Comparison of ENCODE assay signal across 28 cellular contexts in genomic region chr1:10615336-10615735, GRCh38.
DNase-seq lines count a peak whose midpoint lies in the region; ATAC-seq and TF ChIP-seq lines count a peak whose summit lies in the region.
"Had no signal": no experiment of that assay in that cellular context is flagged by ENCODE, and none has a peak within 500 bp of the region (broad histone marks: within the 10 kb centered on the region; RNA-seq: fewer than 3 reads in every experiment).

No MANE protein-coding gene starts in this region.

- intact Hi-C loops in dorsolateral prefrontal cortex (cut with DNase I), result no loop called here
- intact Hi-C loops in upper lobe of right lung (cut with DNase I), result no loop called here
- intact Hi-C loops in activated CD4-positive, alpha-beta T cell treated with anti-CD3 and anti-CD28 coated beads, Interleukin-2, amount 10 ng/mL, durations not matched to agents 24 days and 14 days (cut with micrococcal nuclease), result no loop called here

- peak overlapping the region; percentile 43 for H3K27ac Mint-ChIP-seq in T-helper 17 cell
- H3K27ac Mint-ChIP-seq in activated CD4-positive, alpha-beta T cell treated with anti-CD3 and anti-CD28 coated beads, Interleukin-2, amount 10 ng/mL, durations not matched to agents 24 days and 14 days, result no peak overlapping the region
- H3K27ac Mint-ChIP-seq: activated naive CD8-positive, alpha-beta T cell treated with anti-CD3 and anti-CD28 coated beads for 36 hours; stimulated activated effector memory CD8-positive, alpha-beta T cell treated with anti-CD3 and anti-CD28 coated beads, Interleukin-12 subunit alpha, Interleukin-12 subunit beta, amount 100 ng/mL, for 72 hours had no signal

- peaks cover 7% of the 10 kb centered on the region for H3K4me1 Mint-ChIP-seq in T-helper 17 cell
- no peaks in the 10 kb centered on the region for H3K4me1 Mint-ChIP-seq in activated CD4-positive, alpha-beta T cell treated with anti-CD3 and anti-CD28 coated beads, Interleukin-2, amount 10 ng/mL, durations not matched to agents 24 days and 14 days
- H3K4me1 Mint-ChIP-seq: naive thymus-derived CD8-positive, alpha-beta T cell had no signal

- H3K27me3 ChIP-seq in dorsolateral prefrontal cortex, result no peaks in the 10 kb centered on the region
- H3K27me3 ChIP-seq in upper lobe of right lung, result no peaks in the 10 kb centered on the region
- H3K27me3 ChIP-seq: cardiac muscle cell, colonic mucosa, upper lobe of left lung had no signal

- no peaks in the 10 kb centered on the region for H3K9me3 ChIP-seq in T-helper 17 cell (ENCODE audit: control insufficient read depth, low read length, poor library complexity, severe bottlenecking)
- no peaks in the 10 kb centered on the region for H3K9me3 ChIP-seq in upper lobe of right lung
- H3K9me3 ChIP-seq: colonic mucosa, upper lobe of left lung had no signal

- no peak for DNase-seq in T-helper 17 cell
- DNase-seq in dorsolateral prefrontal cortex, result peak in 4 of 10 donors; percentile 35 to 62 (median 58)
- peak; percentile 62 for DNase-seq in middle frontal gyrus (ENCODE audit: extremely low spot score, low spot score)
- DNase-seq in upper lobe of right lung, result no peak
- DNase-seq in activated CD4-positive, alpha-beta T cell treated with anti-CD3 and anti-CD28 coated beads, Interleukin-2, amount 10 ng/mL, durations not matched to agents 24 days and 14 days, result no peak
- DNase-seq: activated CD4-positive, alpha-beta T cell treated with anti-CD3 and anti-CD28 coated beads for 4 hours; activated effector memory CD4-positive, alpha-beta T cell treated with Interleukin-2 at 50 U/mL for 16 hours; activated naive CD8-positive, alpha-beta T cell treated with anti-CD3 and anti-CD28 coated beads for 36 hours; activated T-cell treated with anti-CD3 and anti-CD28 coated beads, Interleukin-2, amount 50 U/mL, for 1 hour; C1 segment of cervical spinal cord; colonic mucosa; effector memory CD8-positive, alpha-beta T cell; Kasumi-1; MV-4-11; naive thymus-derived CD8-positive, alpha-beta T cell; NCI-H1436; NCI-H2081 treated with DMSO at 0.1 percent for 48 hours; NCI-H774; SIG-M5; SW 1271; T-helper 9 cell; upper lobe of left lung had no signal

- H3K36me3 ChIP-seq in upper lobe of right lung, result peaks cover 4% of the 10 kb centered on the region
- H3K36me3 ChIP-seq: cardiac muscle cell, colonic mucosa had no signal

- H3K4me3 Mint-ChIP-seq in T-helper 17 cell, result no peak overlapping the region
- no peak overlapping the region for H3K4me3 Mint-ChIP-seq in activated CD4-positive, alpha-beta T cell treated with anti-CD3 and anti-CD28 coated beads, Interleukin-2, amount 10 ng/mL, durations not matched to agents 24 days and 14 days
- H3K4me3 Mint-ChIP-seq: activated naive CD8-positive, alpha-beta T cell treated with anti-CD3 and anti-CD28 coated beads for 36 hours; effector memory CD8-positive, alpha-beta T cell; stimulated activated effector memory CD8-positive, alpha-beta T cell treated with anti-CD3 and anti-CD28 coated beads, Interleukin-12 subunit alpha, Interleukin-12 subunit beta, amount 100 ng/mL, for 72 hours had no signal

- H3K27ac ChIP-seq in dorsolateral prefrontal cortex, result peak overlapping the region in 11 of 59 donors; percentile 1 to 63 (median 14)
- H3K27ac ChIP-seq in upper lobe of right lung, result no peak overlapping the region
- H3K27ac ChIP-seq: cardiac muscle cell, colonic mucosa, upper lobe of left lung, VCaP had no signal

- ATAC-seq in T-helper 17 cell (no peak), upper lobe of right lung (peak; percentile 65), HG02840 (IDR thresholded peaks at IDR 0.05; ENCODE audit: low FRiP score, unreplicated experiment) (no peak), GM19023 (IDR thresholded peaks at IDR 0.05; ENCODE audit: unreplicated experiment) (no peak)
- ATAC-seq: effector memory CD8-positive, alpha-beta T cell; HepG2; naive thymus-derived CD8-positive, alpha-beta T cell; stimulated activated effector memory CD8-positive, alpha-beta T cell treated with anti-CD3 and anti-CD28 coated beads, Interleukin-12 subunit alpha, Interleukin-12 subunit beta, amount 100 ng/mL, for 72 hours had no signal

- TF ChIP-seq CTCF in dorsolateral prefrontal cortex (IDR thresholded peaks at IDR 0.05 in 54 of 56, conservative IDR thresholded peaks at IDR 0.05 in 2 of 56; ENCODE audit: low read depth in 1 of 56, partially characterized antibody in 56 of 56), result no peak
- no peak for TF ChIP-seq CTCF in upper lobe of right lung (IDR thresholded peaks at IDR 0.05)

- no peaks in the 10 kb centered on the region for H3K27me3 Mint-ChIP-seq in T-helper 17 cell
- no peaks in the 10 kb centered on the region for H3K27me3 Mint-ChIP-seq in activated CD4-positive, alpha-beta T cell treated with anti-CD3 and anti-CD28 coated beads, Interleukin-2, amount 10 ng/mL, durations not matched to agents 24 days and 14 days
- H3K27me3 Mint-ChIP-seq: activated naive CD8-positive, alpha-beta T cell treated with anti-CD3 and anti-CD28 coated beads for 36 hours; effector memory CD8-positive, alpha-beta T cell; naive thymus-derived CD8-positive, alpha-beta T cell had no signal

- H3K9me3 Mint-ChIP-seq in activated CD4-positive, alpha-beta T cell treated with anti-CD3 and anti-CD28 coated beads, Interleukin-2, amount 10 ng/mL, durations not matched to agents 24 days and 14 days, result no peaks in the 10 kb centered on the region
- H3K9me3 Mint-ChIP-seq: activated naive CD8-positive, alpha-beta T cell treated with anti-CD3 and anti-CD28 coated beads for 36 hours; effector memory CD8-positive, alpha-beta T cell; naive thymus-derived CD8-positive, alpha-beta T cell; stimulated activated effector memory CD8-positive, alpha-beta T cell treated with anti-CD3 and anti-CD28 coated beads, Interleukin-12 subunit alpha, Interleukin-12 subunit beta, amount 100 ng/mL, for 72 hours had no signal

- H3K36me3 Mint-ChIP-seq in T-helper 17 cell (ENCODE audit: low read depth), result no peaks in the 10 kb centered on the region
- no peaks in the 10 kb centered on the region for H3K36me3 Mint-ChIP-seq in activated CD4-positive, alpha-beta T cell treated with anti-CD3 and anti-CD28 coated beads, Interleukin-2, amount 10 ng/mL, durations not matched to agents 24 days and 14 days (ENCODE audit: low read depth)
- H3K36me3 Mint-ChIP-seq: activated naive CD8-positive, alpha-beta T cell treated with anti-CD3 and anti-CD28 coated beads for 36 hours had no signal

- H3K4me1 ChIP-seq in upper lobe of right lung, result no peaks in the 10 kb centered on the region
- H3K4me1 ChIP-seq: colonic mucosa, upper lobe of left lung had no signal

- H3K4me3 ChIP-seq in dorsolateral prefrontal cortex, result peak overlapping the region in 53 of 59 donors; percentile 5 to 62 (median 28)
- H3K4me3 ChIP-seq in upper lobe of right lung, result no peak overlapping the region
- H3K4me3 ChIP-seq: cardiac muscle cell, colonic mucosa, upper lobe of left lung had no signal
